ENCODE assay signal across 8 cellular contexts in the genomic region with DNA sequence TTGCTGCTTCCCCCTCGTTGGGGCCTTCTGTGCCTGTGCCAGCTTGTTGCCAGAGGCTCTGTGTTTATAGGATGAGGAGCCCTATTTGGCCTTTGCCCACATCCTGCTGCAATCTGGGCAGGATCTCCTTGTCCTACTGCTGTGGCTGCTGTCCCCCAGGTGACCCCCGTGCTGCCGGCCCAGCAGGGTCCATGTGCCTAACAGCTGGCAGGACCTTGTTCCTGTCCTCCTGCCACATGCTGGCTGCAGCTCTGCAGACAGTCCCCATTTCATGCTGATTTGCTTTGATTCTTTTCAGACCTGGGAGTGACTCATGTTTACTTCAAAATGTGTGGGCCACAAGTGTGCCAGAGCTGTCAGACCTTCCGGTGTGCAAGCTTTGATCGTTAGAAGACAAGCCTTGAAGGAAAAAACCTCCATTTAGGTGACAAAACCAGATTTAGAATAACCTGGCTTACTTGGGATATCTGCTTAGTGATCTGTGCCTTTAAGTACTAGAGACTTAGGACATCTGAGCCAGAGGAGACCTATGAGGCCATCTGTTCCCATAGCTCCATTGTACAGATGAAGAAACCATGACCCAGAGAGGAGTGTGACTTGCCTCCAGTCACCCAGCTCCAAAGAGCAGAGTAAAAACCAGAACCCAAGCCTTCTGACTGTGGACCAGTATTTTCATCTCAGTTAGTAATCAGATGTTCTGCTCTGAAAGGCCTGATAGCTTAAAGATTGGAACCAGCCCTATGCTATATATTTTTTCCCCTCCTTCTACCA. TPM values are rescaled to one million over a fixed set of nuclear protein-coding genes. Genes with fewer than 3 reads are reported as not detected.
DNase-seq lines count a peak whose midpoint lies in the region; ATAC-seq and TF ChIP-seq lines count a peak whose summit lies in the region.

No MANE protein-coding gene starts in this region.

- peaks cover 23 to 98% (median 29%) of the 10 kb centered on the region in 3 donors for H3K4me1 ChIP-seq in gastroesophageal sphincter
- no peaks in the 10 kb centered on the region for H3K4me1 ChIP-seq in testis

- no peak for TF ChIP-seq EP300 in gastroesophageal sphincter (IDR thresholded peaks at IDR 0.05)

- ATAC-seq in gastroesophageal sphincter (peak; percentile 44), HG03442 (IDR thresholded peaks at IDR 0.05; ENCODE audit: unreplicated experiment) (no peak)

- H3K27ac ChIP-seq in gastroesophageal sphincter = peak overlapping the region; percentile 69 to 92 (median 83)
- H3K27ac ChIP-seq in testis = no peak overlapping the region

- TF ChIP-seq POLR2A in gastroesophageal sphincter (IDR thresholded peaks at IDR 0.05) (no peak), testis (IDR thresholded peaks at IDR 0.05) (no peak)

- WGBS in gastroesophageal sphincter (ENCODE audit: low coverage in 1 of 2), 2 donors = 20 to 31% methylated on average over 3 to 5 of the region's 5 CpGs
- 61 to 86% methylated on average over 5 of the region's 5 CpGs for WGBS in testis, 2 donors

- intact Hi-C loops in activated T-helper 1 cell treated with anti-CD3 and anti-CD28 coated beads, Interleukin-12 subunit alpha, Interleukin-12 subunit beta, Interleukin-2, Interleukin-4 antibody, amounts not matched to agents 30 ng/mL and 10 ng/mL and 1 ng/mL, durations not matched to agents 14 hours and 24 hours and 36 hours (cut with micrococcal nuclease) = loop anchor here (1.0 kb wide), 1 partner anchor 11 kb away; the partner anchor contains the start of gene NAV2
- intact Hi-C loops in testis (cut with DNase I; ENCODE audit: low total_unique reads) = no loop called here

- H3K9me3 ChIP-seq in gastroesophageal sphincter = no peaks in the 10 kb centered on the region
- no peaks in the 10 kb centered on the region for H3K9me3 ChIP-seq in testis

- no peak overlapping the region for H3K4me3 Mint-ChIP-seq in activated T-helper 1 cell treated with anti-CD3 and anti-CD28 coated beads, Interleukin-12 subunit alpha, Interleukin-12 subunit beta, Interleukin-2, Interleukin-4 antibody, amounts not matched to agents 30 ng/mL and 10 ng/mL and 1 ng/mL, durations not matched to agents 14 hours and 24 hours and 36 hours

- peak overlapping the region; percentile 49 for H3K27ac Mint-ChIP-seq in activated T-helper 1 cell treated with anti-CD3 and anti-CD28 coated beads, Interleukin-12 subunit alpha, Interleukin-12 subunit beta, Interleukin-2, Interleukin-4 antibody, amounts not matched to agents 30 ng/mL and 10 ng/mL and 1 ng/mL, durations not matched to agents 14 hours and 24 hours and 36 hours

- peaks cover 0 to 3% of the 10 kb centered on the region in 2 donors for H3K36me3 ChIP-seq in gastroesophageal sphincter
- H3K36me3 ChIP-seq in testis (ENCODE audit: low read depth, missing control alignments) = no peaks in the 10 kb centered on the region

- peaks cover 12% of the 10 kb centered on the region for H3K4me1 Mint-ChIP-seq in activated T-helper 1 cell treated with anti-CD3 and anti-CD28 coated beads, Interleukin-12 subunit alpha, Interleukin-12 subunit beta, Interleukin-2, Interleukin-4 antibody, amounts not matched to agents 30 ng/mL and 10 ng/mL and 1 ng/mL, durations not matched to agents 14 hours and 24 hours and 36 hours (ENCODE audit: low read depth)

- H3K27me3 ChIP-seq in gastroesophageal sphincter = no peaks in the 10 kb centered on the region
- no peaks in the 10 kb centered on the region for H3K27me3 ChIP-seq in testis

- DNase-seq in HT1080 (ENCODE audit: low read depth) (peak; percentile 85), glomerular visceral epithelial cell (ENCODE audit: extremely low spot score) (no peak), AML-193 (lab: John Stamatoyannopoulos, UW) (no peak), testis (no peak)
- DNase-seq in activated T-helper 1 cell treated with anti-CD3 and anti-CD28 coated beads, Interleukin-12 subunit alpha, Interleukin-12 subunit beta, Interleukin-2, Interleukin-4 antibody, amounts not matched to agents 30 ng/mL and 10 ng/mL and 1 ng/mL, durations not matched to agents 14 hours and 24 hours and 36 hours (ENCODE audit: low spot score) = peak; percentile 18
- peak; percentile 25 to 36 for DNase-seq in stimulated activated CD4-positive, alpha-beta T cell treated with anti-CD3 and anti-CD28 coated beads, Interleukin-2, amount 100 ng/mL, for 24 hours

- no peaks in the 10 kb centered on the region for H3K9me3 Mint-ChIP-seq in activated T-helper 1 cell treated with anti-CD3 and anti-CD28 coated beads, Interleukin-12 subunit alpha, Interleukin-12 subunit beta, Interleukin-2, Interleukin-4 antibody, amounts not matched to agents 30 ng/mL and 10 ng/mL and 1 ng/mL, durations not matched to agents 14 hours and 24 hours and 36 hours

- H3K4me3 ChIP-seq in gastroesophageal sphincter = no peak overlapping the region
- no peak overlapping the region for H3K4me3 ChIP-seq in testis

- no peak for TF ChIP-seq CTCF in gastroesophageal sphincter (IDR thresholded peaks at IDR 0.05)
- TF ChIP-seq CTCF in testis (IDR thresholded peaks at IDR 0.05) = no peak

- H3K36me3 Mint-ChIP-seq in activated T-helper 1 cell treated with anti-CD3 and anti-CD28 coated beads, Interleukin-12 subunit alpha, Interleukin-12 subunit beta, Interleukin-2, Interleukin-4 antibody, amounts not matched to agents 30 ng/mL and 10 ng/mL and 1 ng/mL, durations not matched to agents 14 hours and 24 hours and 36 hours (ENCODE audit: low read depth) = no peaks in the 10 kb centered on the region

- peaks cover 20% of the 10 kb centered on the region for H3K27me3 Mint-ChIP-seq in activated T-helper 1 cell treated with anti-CD3 and anti-CD28 coated beads, Interleukin-12 subunit alpha, Interleukin-12 subunit beta, Interleukin-2, Interleukin-4 antibody, amounts not matched to agents 30 ng/mL and 10 ng/mL and 1 ng/mL, durations not matched to agents 14 hours and 24 hours and 36 hours (ENCODE audit: insufficient read depth)

RNA-seq across cellular contexts. Expression of gene NAV2, which starts 11.1 kb away (rescaled TPM):
- 1.9 and 2.2 TPM in 2 replicates for total RNA-seq in HT1080 (2014; rRNA removed; shearing (Covaris generic))
- 3.9 and 5.8 TPM in 2 replicates for polyA plus RNA-seq in HT1080 (2015; cell fraction: cytosol; rRNA removed)
- 15.8 and 19.4 TPM in 2 replicates for polyA plus RNA-seq in HT1080 (2015; cell fraction: nucleus; rRNA removed)
- total RNA-seq in activated T-helper 1 cell treated with anti-CD3 and anti-CD28 coated beads, Interleukin-12 subunit alpha, Interleukin-12 subunit beta, Interleukin-2, Interleukin-4 antibody, amounts not matched to agents 30 ng/mL and 10 ng/mL and 1 ng/mL, durations not matched to agents 14 hours and 24 hours and 36 hours = 0.12 and 0.34 TPM in 2 replicates
- 10 to 100 TPM; 19.5 to 57.1 (median 43.4) TPM for total RNA-seq in gastroesophageal sphincter
- total RNA-seq in testis = 1 to 10 TPM; 3.4 to 6.0 TPM
- 3.9 TPM for polyA plus RNA-seq in testis (ENCODE audit: insufficient read depth, low read depth, low replicate concordance)

Comparison
In these comparisons a context has a peak if more than half of its experiments do, and no peak if none do; other contexts are left out.
1. DNase-seq: peak in HT1080 (single experiment), activated T-helper 1 cell treated with anti-CD3 and anti-CD28 coated beads, Interleukin-12 subunit alpha, Interleukin-12 subunit beta, Interleukin-2, Interleukin-4 antibody, amounts not matched to agents 30 ng/mL and 10 ng/mL and 1 ng/mL, durations not matched to agents 14 hours and 24 hours and 36 hours (single experiment) and stimulated activated CD4-positive, alpha-beta T cell treated with anti-CD3 and anti-CD28 coated beads, Interleukin-2, amount 100 ng/mL, for 24 hours (2 of 2); none in glomerular visceral epithelial cell (single experiment), AML-193 (0 of 2) and testis (single experiment).
2. H3K27ac ChIP-seq: peak in gastroesophageal sphincter (4 of 4); none in testis (0 of 2).